Comparison of ENCODE assay signal across 1 cellular context in genomic region chr5:157859227-157859575, GRCh38.
TF ChIP-seq lines count a peak whose summit lies in the region.

No MANE protein-coding gene starts in this region.

TF ChIP-seq in endothelial cell of umbilical vein, 7 proteins besides CTCF, POLR2A, EP300 and RAD21 (continued from another document):
- TF ChIP-seq MAX (IDR thresholded peaks at IDR 0.05; ENCODE audit: insufficient read depth, insufficient read length) (no peak), FOS (IDR thresholded peaks at IDR 0.05; ENCODE audit: borderline replicate concordance, insufficient read depth, low read length) (no peak), MYC (IDR thresholded peaks at IDR 0.05; ENCODE audit: low read depth, low read length) (no peak), POLR2AphosphoS5 (IDR thresholded peaks at IDR 0.05; ENCODE audit: insufficient read depth, low read depth, low read length) (no peak)
TF ChIP-seq in endothelial cell of umbilical vein: peak in this region for 0.
